ENCODE assay signal across 28 cellular contexts in genomic region chr7:44197487-44197886, GRCh38. TPM values are rescaled to one million over a fixed set of nuclear protein-coding genes. Genes with fewer than 3 reads are reported as not detected.
DNase-seq lines count a peak whose midpoint lies in the region; ATAC-seq, FAIRE-seq and TF ChIP-seq lines count a peak whose summit lies in the region.
"Had no signal": no experiment of that assay in that cellular context is flagged by ENCODE, and none has a peak within 500 bp of the region (broad histone marks: within the 10 kb centered on the region; RNA-seq: fewer than 3 reads in every experiment).

No MANE protein-coding gene starts in this region.

- no peaks in the 10 kb centered on the region for H3K27me3 ChIP-seq in K562 (ENCODE audit: control insufficient read depth in 2 of 2, insufficient read depth in 2 of 2, low read length in 2 of 2)
- H3K27me3 ChIP-seq: BE2C; BLaER1 treated with 17β-estradiol and CSF1 and Interleukin-3, amounts not matched to agents 10 nM and 100 nM had no signal

- no peak overlapping the region for H3K4me2 ChIP-seq in K562 (ENCODE audit: insufficient read depth, low read length)
- H3K4me2 ChIP-seq: A549 had no signal

- TF ChIP-seq POLR2A in K562 (conservative IDR thresholded peaks at IDR 0.05): no peak

- 17% methylated on average over 7 of the region's 7 CpGs for WGBS in K562 (ENCODE audit: insufficient coverage, low coverage, missing lambda C conversion rate)

- peaks cover 24% of the 10 kb centered on the region for H3K4me1 Mint-ChIP-seq in activated CD4-positive, alpha-beta T cell treated with anti-CD3 and anti-CD28 coated beads, Interleukin-2, amount 10 ng/mL, durations not matched to agents 24 days and 14 days

- no TSS peak for BruUV-seq in K562 (replicated peaks; lab: Mats Ljungman, UMichigan)

- no peak overlapping the region for H3K27ac Mint-ChIP-seq in activated CD4-positive, alpha-beta T cell treated with anti-CD3 and anti-CD28 coated beads, Interleukin-2, amount 10 ng/mL, durations not matched to agents 24 days and 14 days
- H3K27ac Mint-ChIP-seq: CD14-positive monocyte; CD4-positive, alpha-beta T cell; CD8-positive, alpha-beta memory T cell; H9 had no signal

- H2AFZ ChIP-seq in K562 (ENCODE audit: low read depth, low read length): peak overlapping the region; percentile 14; the same call in 1 of the 2 replicates
- H2AFZ ChIP-seq: GM23248 had no signal

- no peak for TF ChIP-seq EP300 in K562 (IDR thresholded peaks at IDR 0.05; ENCODE audit: low read length)

- H3K9ac ChIP-seq in K562 (ENCODE audit: insufficient read depth in 1 of 2, low read depth in 2 of 2, low read length in 2 of 2): no peak overlapping the region
- H3K9ac ChIP-seq: BLaER1 treated with 17β-estradiol and CSF1 and Interleukin-3, amounts not matched to agents 10 nM and 100 nM; GM23248 had no signal

- peaks cover 4% of the 10 kb centered on the region; the same call in 1 of the 2 replicates for H4K20me1 ChIP-seq in K562 (replicated peaks; ENCODE audit: control insufficient read depth, insufficient read depth, low read length)

- DNase-seq in OCI-M1 (lab: John Stamatoyannopoulos, UW) (peak; percentile 1), K562 (ENCODE audit: extremely low read depth in 1 of 4, low spot score in 3 of 4) (no peak), mesenteric fat pad (ENCODE audit: low spot score) (peak; percentile 57), posterior vena cava (ENCODE audit: low spot score) (peak; percentile 7), GM10266 (ENCODE audit: extremely low spot score) (no peak), GM20000 (ENCODE audit: low spot score) (no peak)
- no peak for DNase-seq in activated CD4-positive, alpha-beta T cell treated with anti-CD3 and anti-CD28 coated beads, Interleukin-2, amount 10 ng/mL, durations not matched to agents 24 days and 14 days
- DNase-seq: 8988T; ACHN; AML-193; BE2C; Calu3; CD4-positive, alpha-beta T cell; CD8-positive, alpha-beta memory T cell; DMS53; DMS79 treated with DMSO at 0.1 percent for 48 hours; GF-D8; GM23248; H9 had no signal

- no peaks in the 10 kb centered on the region for H3K9me3 Mint-ChIP-seq in activated CD4-positive, alpha-beta T cell treated with anti-CD3 and anti-CD28 coated beads, Interleukin-2, amount 10 ng/mL, durations not matched to agents 24 days and 14 days
- H3K9me3 Mint-ChIP-seq: CD4-positive, alpha-beta T cell; CD8-positive, alpha-beta memory T cell had no signal

- ATAC-seq in K562 (no peak), GM18520 (IDR thresholded peaks at IDR 0.05; ENCODE audit: unreplicated experiment) (no peak)
- ATAC-seq: A549, HCT116 had no signal

- no peaks in the 10 kb centered on the region for H3K9me1 ChIP-seq in K562 (ENCODE audit: control insufficient read depth, insufficient read depth, low read length)

- peaks cover 17% of the 10 kb centered on the region for H3K79me2 ChIP-seq in K562 (ENCODE audit: control insufficient read depth, insufficient read depth, low read length)

- no peak for TF ChIP-seq RAD21 in K562 (CRISPR knock-in tag; conservative IDR thresholded peaks at IDR 0.05 in 1 of 2, IDR thresholded peaks at IDR 0.05 in 1 of 2)

- H3K36me3 Mint-ChIP-seq in activated CD4-positive, alpha-beta T cell treated with anti-CD3 and anti-CD28 coated beads, Interleukin-2, amount 10 ng/mL, durations not matched to agents 24 days and 14 days (ENCODE audit: low read depth): peaks cover 2% of the 10 kb centered on the region
- H3K36me3 Mint-ChIP-seq: CD14-positive monocyte had no signal

- H3K27ac ChIP-seq in K562 (ENCODE audit: extremely low read depth, low read depth, low read length): no peak overlapping the region
- H3K27ac ChIP-seq: A549; BLaER1 treated with 17β-estradiol and CSF1 and Interleukin-3, amounts not matched to agents 10 nM and 100 nM; GM23248 had no signal

- no peak for TF ChIP-seq CTCF in K562 (IDR thresholded peaks at IDR 0.05 in 2 of 3, conservative IDR thresholded peaks at IDR 0.05 in 1 of 3; ENCODE audit: insufficient read depth in 2 of 3, low read depth in 1 of 3, low read length in 3 of 3)
- TF ChIP-seq CTCF in GM10266 (IDR thresholded peaks at IDR 0.05; ENCODE audit: control insufficient read depth, insufficient read depth, low read depth, missing control alignments): no peak
- TF ChIP-seq CTCF in GM20000 (IDR thresholded peaks at IDR 0.05; ENCODE audit: extremely low read depth, missing control alignments): no peak

- H3K4me1 ChIP-seq in K562 (replicated peaks in 1 of 2; ENCODE audit: control insufficient read depth in 2 of 2, insufficient read depth in 2 of 2, low read length in 2 of 2): peaks cover 3 to 6% of the 10 kb centered on the region in 2 experiments; a peak in 3 of 5 replicates
- H3K4me1 ChIP-seq: BE2C had no signal

- in situ Hi-C loops in K562 (cut with MboI): no loop called here

- H3K9me3 ChIP-seq in K562 (replicated peaks; ENCODE audit: control insufficient read depth, insufficient read depth, low read depth, low read length): no peaks in the 10 kb centered on the region
- H3K9me3 ChIP-seq: A549, BE2C had no signal

- no peak for FAIRE-seq in K562 (lab: Jason Lieb, UNC)
- FAIRE-seq: A549, GM12892 had no signal

- H3K27me3 Mint-ChIP-seq in activated CD4-positive, alpha-beta T cell treated with anti-CD3 and anti-CD28 coated beads, Interleukin-2, amount 10 ng/mL, durations not matched to agents 24 days and 14 days: peaks cover 2% of the 10 kb centered on the region

- H3K36me3 ChIP-seq in K562 (ENCODE audit: control insufficient read depth, insufficient read depth, low read length): peaks cover 1% of the 10 kb centered on the region; the same call in 2 of the 3 replicates
- H3K36me3 ChIP-seq: BE2C; BLaER1 treated with 17β-estradiol and CSF1 and Interleukin-3, amounts not matched to agents 10 nM and 100 nM had no signal

- H3K4me3 Mint-ChIP-seq in activated CD4-positive, alpha-beta T cell treated with anti-CD3 and anti-CD28 coated beads, Interleukin-2, amount 10 ng/mL, durations not matched to agents 24 days and 14 days: no peak overlapping the region
- H3K4me3 Mint-ChIP-seq: CD14-positive monocyte; CD4-positive, alpha-beta T cell; CD8-positive, alpha-beta memory T cell; H9 had no signal

- CTCF ChIA-PET in K562 (lab: Yijun Ruan, JAX; ENCODE audit: low intra/inter-chr PET ratio): no interaction called here

- intact Hi-C loops in K562 (cut with micrococcal nuclease): loop anchor here (2.0 to 5.0 kb wide), 3 partner anchors 50 to 125 kb away; no protein-coding TSS in a partner anchor
- intact Hi-C loops in posterior vena cava (cut with DNase I): no loop called here
- intact Hi-C loops in activated CD4-positive, alpha-beta T cell treated with anti-CD3 and anti-CD28 coated beads, Interleukin-2, amount 10 ng/mL, durations not matched to agents 24 days and 14 days (cut with micrococcal nuclease): no loop called here

- no peak overlapping the region for H3K4me3 ChIP-seq in K562
- H3K4me3 ChIP-seq: A549; BLaER1 treated with 17β-estradiol and CSF1 and Interleukin-3, amounts not matched to agents 10 nM and 100 nM; GM23248 had no signal

- POLR2A ChIA-PET in K562 (lab: Yijun Ruan, JAX): interaction anchor here (0.5 to 2.0 kb wide), 6 partner anchors 17 to 267 kb away, joined by 3 to 6 read pairs (median 4); partner anchors contain the start of gene POLD2

RNA-seq across cellular contexts. Expression of gene YKT6, which starts 3.3 kb away (rescaled TPM):
- 52.9 and 122 TPM in 2 replicates for total RNA-seq in K562 (2011; cell fraction: chromatin; rRNA removed; ENCODE audit: low replicate concordance)
- total RNA-seq in K562 (2011; cell fraction: nucleolus; rRNA removed): 80.8 and 98.2 TPM in 2 replicates
- total RNA-seq in K562 (2011; cell fraction: nucleoplasm; rRNA removed): 90.6 and 91.5 TPM in 2 replicates
- total RNA-seq in K562 (2014; rRNA removed) (82.0 and 96.9 TPM in 2 replicates), K562 (2014; rRNA removed; fragmentation: Illumina TruSeq; extraction: Trizol) (52.0 and 57.7 TPM in 2 replicates), K562 (2015; rRNA removed; fragmentation: Illumina TruSeq; extraction: Trizol) (56.9 and 59.5 TPM in 2 replicates), K562 (2021) (73.2 and 80.6 TPM in 2 replicates), mesenteric fat pad (77.4 TPM), posterior vena cava (10 to 100 TPM; 56.7 to 71.8 TPM)
- polyA plus RNA-seq in K562 (2011; rRNA removed) (90.6 and 96.8 TPM in 2 replicates), K562 (2014; fragmentation: Illumina TruSeq; extraction: Trizol) (73.0 and 80.6 TPM in 2 replicates), K562 (2014; fragmentation: Nextera tagmentation; extraction: Ambion mirVana) (1 to 10 TPM; 1.6 to 2.8 TPM), K562 (2014; rRNA removed) (75.1 and 96.5 TPM in 2 replicates)
- 88.6 and 98.5 TPM in 2 replicates for polyA plus RNA-seq in K562 (2011; cell fraction: cytosol; rRNA removed)
- 128 and 156 TPM in 2 replicates for polyA plus RNA-seq in K562 (2011; cell fraction: nucleus; rRNA removed)
- 75.1 and 76.7 TPM in 2 replicates for polyA plus RNA-seq in K562 (2012)
- polyA minus RNA-seq in K562 (2011; rRNA and poly(A)+ RNA removed): 46.0 and 54.8 TPM in 2 replicates
- 25.1 and 28.8 TPM in 2 replicates for polyA minus RNA-seq in K562 (2011; cell fraction: cytosol; rRNA and poly(A)+ RNA removed)
- 46.4 and 60.2 TPM in 2 replicates for polyA minus RNA-seq in K562 (2011; cell fraction: nucleus; rRNA and poly(A)+ RNA removed)
- 87.3 and 92.8 TPM in 2 replicates for total RNA-seq in activated CD4-positive, alpha-beta T cell treated with anti-CD3 and anti-CD28 coated beads, Interleukin-2, amount 10 ng/mL, durations not matched to agents 24 days and 14 days

RNA-seq across cellular contexts. Expression of gene GCK, which starts 8.2 kb away (rescaled TPM):
- not detected in 2 replicates for total RNA-seq in K562 (2011; cell fraction: chromatin; rRNA removed; ENCODE audit: low replicate concordance)
- not detected in 2 replicates for total RNA-seq in K562 (2011; cell fraction: nucleolus; rRNA removed)
- total RNA-seq in K562 (2011; cell fraction: nucleoplasm; rRNA removed): not detected in 2 replicates
- total RNA-seq in K562 (2014; rRNA removed) (0.14 and 0.16 TPM in 2 replicates), K562 (2014; rRNA removed; fragmentation: Illumina TruSeq; extraction: Trizol) (0.18 TPM in 1 of 2 replicates, not detected in the other), K562 (2015; rRNA removed; fragmentation: Illumina TruSeq; extraction: Trizol) (0.11 TPM in 1 of 2 replicates, not detected in the other), K562 (2021) (0.11 and 0.22 TPM in 2 replicates), mesenteric fat pad (0.48 TPM), posterior vena cava (under 1 TPM; 0.51 to 0.81 TPM)
- polyA plus RNA-seq in K562 (2011; rRNA removed) (not detected in 2 replicates), K562 (2014; fragmentation: Illumina TruSeq; extraction: Trizol) (not detected in 2 replicates), K562 (2014; fragmentation: Nextera tagmentation; extraction: Ambion mirVana) (under 1 TPM; 0.25 to 0.55 TPM), K562 (2014; rRNA removed) (0.13 and 0.35 TPM in 2 replicates)
- polyA plus RNA-seq in K562 (2011; cell fraction: cytosol; rRNA removed): 0.04 and 0.09 TPM in 2 replicates
- 0.13 TPM in 1 of 2 replicates, not detected in the other for polyA plus RNA-seq in K562 (2011; cell fraction: nucleus; rRNA removed)
- polyA plus RNA-seq in K562 (2012): 0.79 and 1.2 TPM in 2 replicates
- not detected in 2 replicates for polyA minus RNA-seq in K562 (2011; rRNA and poly(A)+ RNA removed)
- not detected in 2 replicates for polyA minus RNA-seq in K562 (2011; cell fraction: cytosol; rRNA and poly(A)+ RNA removed)
- not detected in 2 replicates for polyA minus RNA-seq in K562 (2011; cell fraction: nucleus; rRNA and poly(A)+ RNA removed)
- total RNA-seq in activated CD4-positive, alpha-beta T cell treated with anti-CD3 and anti-CD28 coated beads, Interleukin-2, amount 10 ng/mL, durations not matched to agents 24 days and 14 days: 1.7 and 2.0 TPM in 2 replicates
- total RNA-seq: Calu3, G401, H4 had no signal
- polyA plus RNA-seq: CD14-positive monocyte had no signal

RNA-seq across cellular contexts. Expression of gene MYL7, which starts 56.4 kb away (rescaled TPM):
- not detected in 2 replicates for total RNA-seq in K562 (2011; cell fraction: chromatin; rRNA removed; ENCODE audit: low replicate concordance)
- not detected in 2 replicates for total RNA-seq in K562 (2011; cell fraction: nucleolus; rRNA removed)
- total RNA-seq in K562 (2011; cell fraction: nucleoplasm; rRNA removed): not detected in 2 replicates
- total RNA-seq in K562 (2014; rRNA removed) (not detected in 2 replicates), K562 (2014; rRNA removed; fragmentation: Illumina TruSeq; extraction: Trizol) (not detected in 2 replicates), K562 (2015; rRNA removed; fragmentation: Illumina TruSeq; extraction: Trizol) (not detected in 2 replicates), K562 (2021) (not detected in 2 replicates), mesenteric fat pad (not detected), posterior vena cava (1 to 10 TPM in 1 of 2 donors, not detected in 1; 1.4 TPM)
- polyA plus RNA-seq in K562 (2011; rRNA removed) (not detected in 2 replicates), K562 (2014; fragmentation: Illumina TruSeq; extraction: Trizol) (not detected in 2 replicates), K562 (2014; fragmentation: Nextera tagmentation; extraction: Ambion mirVana) (not detected), K562 (2014; rRNA removed) (not detected in 2 replicates)
- polyA plus RNA-seq in K562 (2011; cell fraction: cytosol; rRNA removed): 0.12 TPM in 1 of 2 replicates, not detected in the other
- polyA plus RNA-seq in K562 (2011; cell fraction: nucleus; rRNA removed): 0.27 TPM in 1 of 2 replicates, not detected in the other
- not detected in 2 replicates for polyA plus RNA-seq in K562 (2012)
- not detected in 2 replicates for polyA minus RNA-seq in K562 (2011; rRNA and poly(A)+ RNA removed)
- polyA minus RNA-seq in K562 (2011; cell fraction: cytosol; rRNA and poly(A)+ RNA removed): not detected in 2 replicates
- not detected in 2 replicates for polyA minus RNA-seq in K562 (2011; cell fraction: nucleus; rRNA and poly(A)+ RNA removed)
- total RNA-seq in activated CD4-positive, alpha-beta T cell treated with anti-CD3 and anti-CD28 coated beads, Interleukin-2, amount 10 ng/mL, durations not matched to agents 24 days and 14 days: not detected in 2 replicates
- total RNA-seq: Calu3; CD4-positive, alpha-beta T cell; CD8-positive, alpha-beta memory T cell; Daoy; GM23248; H4 had no signal
- polyA plus RNA-seq: A549; CD14-positive monocyte; CD8-positive, alpha-beta memory T cell; GM23248 had no signal

Comparison
In these comparisons a context has a peak if more than half of its experiments do, and no peak if none do; other contexts are left out.
1. DNase-seq: peak in OCI-M1 (single experiment), mesenteric fat pad (single experiment) and posterior vena cava (single experiment); none in K562 (0 of 4), GM10266 (single experiment), GM20000 (single experiment) and activated CD4-positive, alpha-beta T cell treated with anti-CD3 and anti-CD28 coated beads, Interleukin-2, amount 10 ng/mL, durations not matched to agents 24 days and 14 days (single experiment).